ENCODE assay signal across 24 cellular contexts in genomic region chr4:156442961-156443360, GRCh38.
"Had no signal": no experiment of that assay in that cellular context is flagged by ENCODE, and none has a peak within 500 bp of the region (broad histone marks: within the 10 kb centered on the region; RNA-seq: fewer than 3 reads in every experiment).

No MANE protein-coding gene starts in this region.

- ATAC-seq: activated CD8-positive, alpha-beta memory T cell treated with anti-CD3 and anti-CD28 coated beads, Interleukin-2, amount 10 ng/mL, durations not matched to agents 7 days and 5 days; activated naive CD4-positive, alpha-beta T cell treated with anti-CD3 and anti-CD28 coated beads, Interleukin-2, amount 50 U/mL, for 72 hours; activated T-cell treated with anti-CD3 and anti-CD28 coated beads, Interleukin-2, amount 50 U/mL, for 72 hours; Panc1 had no signal

- H3K36me3 ChIP-seq: cardiac muscle cell, SJCRH30, WERI-Rb-1 had no signal

- H3K4me3 ChIP-seq: cardiac muscle cell, SJCRH30, SK-N-MC had no signal

- DNase-seq: activated CD4-positive, alpha-beta memory T cell treated with anti-CD3 and anti-CD28 coated beads, Interleukin-2, amount 10 ng/mL, durations not matched to agents 7 days and 5 days; activated CD4-positive, alpha-beta T cell treated with anti-CD3 and anti-CD28 coated beads for 1 hour; activated CD4-positive, alpha-beta T cell treated with anti-CD3 and anti-CD28 coated beads for 48 hours; activated CD4-positive, CD25-positive, alpha-beta regulatory T cell; activated CD8-positive, alpha-beta memory T cell treated with anti-CD3 and anti-CD28 coated beads for 24 hours; activated CD8-positive, alpha-beta memory T cell treated with anti-CD3 and anti-CD28 coated beads, Interleukin-2, amount 10 ng/mL, durations not matched to agents 7 days and 5 days; activated gamma-delta T cell treated with Interleukin-2 at 50 U/mL for 16 hours; activated naive CD4-positive, alpha-beta T cell treated with anti-CD3 and anti-CD28 coated beads for 36 hours; activated T-cell treated with anti-CD3 and anti-CD28 coated beads, Interleukin-2, amount 50 U/mL, for 1 hour; activated T-cell treated with anti-CD3 and anti-CD28 coated beads, Interleukin-2, amount 50 U/mL, for 72 hours; anterior cingulate cortex; NCI-H1105; NCI-H1417 treated with DMSO at 0.1 percent for 48 hours; NCI-H187 treated with DMSO at 0.1 percent for 48 hours; NCI-H345; NCI-H524 treated with DMSO at 0.1 percent for 48 hours; SHP77; SJCRH30; T1000; WERI-Rb-1 had no signal

- H3K9me3 ChIP-seq: SJCRH30 had no signal

- H3K4me1 ChIP-seq: SJCRH30 had no signal

- H3K27me3 ChIP-seq: cardiac muscle cell, SJCRH30 had no signal

- H3K27ac ChIP-seq: cardiac muscle cell, SJCRH30, SK-N-MC, WERI-Rb-1 had no signal
